25 cellular contexts compared by ENCODE assay signal in the genomic region with DNA sequence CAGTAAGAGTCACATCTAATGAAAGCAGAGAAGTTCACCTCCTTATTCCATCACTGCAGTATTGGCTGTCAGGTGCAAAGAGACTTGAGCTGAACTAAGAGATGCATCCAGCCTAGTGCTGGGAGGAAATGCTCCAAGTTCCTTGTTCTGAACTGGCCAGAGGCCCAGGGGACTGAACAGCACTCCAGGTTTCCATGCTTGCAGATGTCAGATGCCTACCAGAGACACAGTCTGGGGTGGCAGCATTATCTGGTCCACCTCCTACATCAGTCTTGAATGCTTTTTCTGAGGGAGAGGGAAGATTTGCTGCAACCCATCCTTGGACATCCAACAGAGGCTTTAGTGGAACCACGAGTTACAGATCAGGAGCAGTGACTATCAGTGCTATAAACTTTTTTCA.
"Had no signal": no experiment of that assay in that cellular context is flagged by ENCODE, and none has a peak within 500 bp of the region (broad histone marks: within the 10 kb centered on the region; RNA-seq: fewer than 3 reads in every experiment).

No MANE protein-coding gene starts in this region.

- H3K4me3 ChIP-seq: ovary, psoas muscle, right lobe of liver, sigmoid colon, stomach, thoracic aorta, thyroid gland, tibial nerve, upper lobe of left lung, uterus had no signal

- H3K36me3 ChIP-seq: neutrophil, ovary, right lobe of liver, sigmoid colon, stomach, thoracic aorta, thyroid gland, tibial nerve, upper lobe of left lung, uterus had no signal

- DNase-seq: naive thymus-derived CD8-positive, alpha-beta T cell; nephron progenitor cell; nucleus accumbens; ovary; posterior cingulate gyrus; psoas muscle; right cardiac atrium; right lobe of liver; sigmoid colon; small intestine; stimulated activated CD4-positive, alpha-beta T cell treated with anti-CD3 and anti-CD28 coated beads, Interleukin-15, amount 100 ng/mL, for 24 hours; stimulated activated CD4-positive, alpha-beta T cell treated with anti-CD3 and anti-CD28 coated beads, Interleukin-2, amount 100 ng/mL, for 24 hours; stimulated activated CD4-positive, alpha-beta T cell treated with anti-CD3 and anti-CD28 coated beads, Interleukin-2, amount 100 ng/mL, for 48 hours; stimulated activated CD4-positive, alpha-beta T cell treated with anti-CD3 and anti-CD28 coated beads, Interleukin-4, amount 100 ng/mL, for 24 hours; stimulated activated naive B cell treated with anti-CD40 and anti-IgM and Interleukin-4, amounts not matched to agents 10 μg/mL and 1 μg/mL and 100 μg/mL, for 72 hours; stimulated activated naive CD4-positive, alpha-beta T cell treated with Interleukin-2 at 50 U/mL for 16 hours; stomach; thyroid gland; trophoblast cell; uterus had no signal

- H3K27ac ChIP-seq: neutrophil, ovary, parathyroid adenoma, psoas muscle, right lobe of liver, sigmoid colon, stomach, thoracic aorta, thyroid gland, tibial nerve, upper lobe of left lung, uterus had no signal

- H3K4me1 ChIP-seq: parathyroid adenoma, psoas muscle, right lobe of liver, thyroid gland, tibial nerve, upper lobe of left lung, uterus had no signal

- H3K79me2 ChIP-seq: parathyroid adenoma had no signal

- H2AFZ ChIP-seq: parathyroid adenoma had no signal

- H3K9me3 ChIP-seq: neutrophil, thoracic aorta, thyroid gland, uterus had no signal

- H3K27me3 ChIP-seq: neutrophil, ovary, right lobe of liver, sigmoid colon, stomach, thyroid gland, tibial nerve, upper lobe of left lung, uterus had no signal
